10 cellular contexts compared by ENCODE assay signal in genomic region chr11:108302121-108302785, GRCh38.
DNase-seq lines count a peak whose midpoint lies in the region; ATAC-seq and TF ChIP-seq lines count a peak whose summit lies in the region.
"Had no signal": no experiment of that assay in that cellular context is flagged by ENCODE, and none has a peak within 500 bp of the region (broad histone marks: within the 10 kb centered on the region; RNA-seq: fewer than 3 reads in every experiment).

No MANE protein-coding gene starts in this region.

- no peak for DNase-seq in activated naive CD4-positive, alpha-beta T cell treated with anti-CD3 and anti-CD28 coated beads, Interleukin-2, amount 50 U/mL, for 16 hours
- DNase-seq in amniotic stem cell (lab: John Stamatoyannopoulos, UW) (peak; percentile 39), anterior cingulate cortex (lab: John Stamatoyannopoulos, UW) (no peak), WTC11 (ENCODE audit: low spot score) (no peak)
- DNase-seq in stimulated activated CD4-positive, alpha-beta T cell treated with anti-CD3 and anti-CD28 coated beads, Interleukin-15, amount 100 ng/mL, for 24 hours = no peak
- DNase-seq in activated T-helper 2 cell treated with anti-CD3 and anti-CD28 coated beads, Interferon-gamma antibody, Interleukin-2, Interleukin-4, amounts not matched to agents 10 μg/mL and 5 μg/mL and 100 μg/mL, durations not matched to agents 14 hours and 24 hours and 36 hours (ENCODE audit: low spot score) = no peak
- DNase-seq: central memory CD4-positive, alpha-beta T cell; NCI-H187 had no signal

- H3K27me3 Mint-ChIP-seq in activated naive CD4-positive, alpha-beta T cell treated with anti-CD3 and anti-CD28 coated beads, Interleukin-2, amount 50 U/mL, for 24 hours = no peaks in the 10 kb centered on the region
- H3K27me3 Mint-ChIP-seq in WTC11 (ENCODE audit: low read depth) = no peaks in the 10 kb centered on the region
- no peaks in the 10 kb centered on the region for H3K27me3 Mint-ChIP-seq in activated T-helper 2 cell treated with anti-CD3 and anti-CD28 coated beads, Interferon-gamma antibody, Interleukin-2, Interleukin-4, amounts not matched to agents 10 μg/mL and 5 μg/mL and 100 μg/mL, durations not matched to agents 14 hours and 24 hours and 36 hours (ENCODE audit: low read depth)

- H3K4me3 Mint-ChIP-seq in activated naive CD4-positive, alpha-beta T cell treated with anti-CD3 and anti-CD28 coated beads, Interleukin-2, amount 50 U/mL, for 24 hours = peak overlapping the region; percentile 15
- H3K4me3 Mint-ChIP-seq in WTC11 = no peak overlapping the region
- no peak overlapping the region for H3K4me3 Mint-ChIP-seq in activated T-helper 2 cell treated with anti-CD3 and anti-CD28 coated beads, Interferon-gamma antibody, Interleukin-2, Interleukin-4, amounts not matched to agents 10 μg/mL and 5 μg/mL and 100 μg/mL, durations not matched to agents 14 hours and 24 hours and 36 hours (ENCODE audit: low read depth)

- no peak for TF ChIP-seq CTCF in WTC11 (IDR thresholded peaks at IDR 0.05)

- intact Hi-C loops in activated T-helper 2 cell treated with anti-CD3 and anti-CD28 coated beads, Interferon-gamma antibody, Interleukin-2, Interleukin-4, amounts not matched to agents 10 μg/mL and 5 μg/mL and 100 μg/mL, durations not matched to agents 14 hours and 24 hours and 36 hours (cut with micrococcal nuclease) = loop anchor here (1.0 to 2.0 kb wide), 2 partner anchors 65 to 77 kb away; no protein-coding TSS in a partner anchor

- ATAC-seq in HG03060 (IDR thresholded peaks at IDR 0.05; ENCODE audit: low read depth, unreplicated experiment) = peak; percentile 65
- ATAC-seq in WTC11 = no peak

- no peaks in the 10 kb centered on the region for H3K9me3 Mint-ChIP-seq in activated naive CD4-positive, alpha-beta T cell treated with anti-CD3 and anti-CD28 coated beads, Interleukin-2, amount 50 U/mL, for 24 hours
- H3K9me3 Mint-ChIP-seq in WTC11 = no peaks in the 10 kb centered on the region
- H3K9me3 Mint-ChIP-seq in activated T-helper 2 cell treated with anti-CD3 and anti-CD28 coated beads, Interferon-gamma antibody, Interleukin-2, Interleukin-4, amounts not matched to agents 10 μg/mL and 5 μg/mL and 100 μg/mL, durations not matched to agents 14 hours and 24 hours and 36 hours = no peaks in the 10 kb centered on the region

- CTCF ChIA-PET in WTC11 (lab: Charles Lee) = no interaction called here

- H3K27ac Mint-ChIP-seq in activated naive CD4-positive, alpha-beta T cell treated with anti-CD3 and anti-CD28 coated beads, Interleukin-2, amount 50 U/mL, for 24 hours = peak overlapping the region; percentile 49
- no peak overlapping the region for H3K27ac Mint-ChIP-seq in WTC11
- no peak overlapping the region for H3K27ac Mint-ChIP-seq in activated T-helper 2 cell treated with anti-CD3 and anti-CD28 coated beads, Interferon-gamma antibody, Interleukin-2, Interleukin-4, amounts not matched to agents 10 μg/mL and 5 μg/mL and 100 μg/mL, durations not matched to agents 14 hours and 24 hours and 36 hours

- H3K4me1 Mint-ChIP-seq in activated naive CD4-positive, alpha-beta T cell treated with anti-CD3 and anti-CD28 coated beads, Interleukin-2, amount 50 U/mL, for 24 hours = peaks cover 51% of the 10 kb centered on the region
- no peaks in the 10 kb centered on the region for H3K4me1 Mint-ChIP-seq in WTC11
- peaks cover 9% of the 10 kb centered on the region for H3K4me1 Mint-ChIP-seq in activated T-helper 2 cell treated with anti-CD3 and anti-CD28 coated beads, Interferon-gamma antibody, Interleukin-2, Interleukin-4, amounts not matched to agents 10 μg/mL and 5 μg/mL and 100 μg/mL, durations not matched to agents 14 hours and 24 hours and 36 hours (ENCODE audit: low read depth)

- POLR2A ChIA-PET in WTC11 (lab: Charles Lee) = interaction anchor here (0.6 kb wide), 1 partner anchor 12 kb away, joined by 4 read pairs; no protein-coding TSS in a partner anchor

- H3K36me3 Mint-ChIP-seq in activated naive CD4-positive, alpha-beta T cell treated with anti-CD3 and anti-CD28 coated beads, Interleukin-2, amount 50 U/mL, for 24 hours = peaks cover 22% of the 10 kb centered on the region
- peaks cover 48% of the 10 kb centered on the region for H3K36me3 Mint-ChIP-seq in WTC11
- H3K36me3 Mint-ChIP-seq in activated T-helper 2 cell treated with anti-CD3 and anti-CD28 coated beads, Interferon-gamma antibody, Interleukin-2, Interleukin-4, amounts not matched to agents 10 μg/mL and 5 μg/mL and 100 μg/mL, durations not matched to agents 14 hours and 24 hours and 36 hours (ENCODE audit: low read depth) = peaks cover 71% of the 10 kb centered on the region

TF ChIP-seq in WTC11, 78 proteins besides CTCF, POLR2A, EP300 and RAD21:
- no peak for TF ChIP-seq MYBL2 (CRISPR knock-in tag; IDR thresholded peaks at IDR 0.05)
- TF ChIP-seq TEAD4 (CRISPR knock-in tag; IDR thresholded peaks at IDR 0.05) = no peak
- TF ChIP-seq, protein P1, sequence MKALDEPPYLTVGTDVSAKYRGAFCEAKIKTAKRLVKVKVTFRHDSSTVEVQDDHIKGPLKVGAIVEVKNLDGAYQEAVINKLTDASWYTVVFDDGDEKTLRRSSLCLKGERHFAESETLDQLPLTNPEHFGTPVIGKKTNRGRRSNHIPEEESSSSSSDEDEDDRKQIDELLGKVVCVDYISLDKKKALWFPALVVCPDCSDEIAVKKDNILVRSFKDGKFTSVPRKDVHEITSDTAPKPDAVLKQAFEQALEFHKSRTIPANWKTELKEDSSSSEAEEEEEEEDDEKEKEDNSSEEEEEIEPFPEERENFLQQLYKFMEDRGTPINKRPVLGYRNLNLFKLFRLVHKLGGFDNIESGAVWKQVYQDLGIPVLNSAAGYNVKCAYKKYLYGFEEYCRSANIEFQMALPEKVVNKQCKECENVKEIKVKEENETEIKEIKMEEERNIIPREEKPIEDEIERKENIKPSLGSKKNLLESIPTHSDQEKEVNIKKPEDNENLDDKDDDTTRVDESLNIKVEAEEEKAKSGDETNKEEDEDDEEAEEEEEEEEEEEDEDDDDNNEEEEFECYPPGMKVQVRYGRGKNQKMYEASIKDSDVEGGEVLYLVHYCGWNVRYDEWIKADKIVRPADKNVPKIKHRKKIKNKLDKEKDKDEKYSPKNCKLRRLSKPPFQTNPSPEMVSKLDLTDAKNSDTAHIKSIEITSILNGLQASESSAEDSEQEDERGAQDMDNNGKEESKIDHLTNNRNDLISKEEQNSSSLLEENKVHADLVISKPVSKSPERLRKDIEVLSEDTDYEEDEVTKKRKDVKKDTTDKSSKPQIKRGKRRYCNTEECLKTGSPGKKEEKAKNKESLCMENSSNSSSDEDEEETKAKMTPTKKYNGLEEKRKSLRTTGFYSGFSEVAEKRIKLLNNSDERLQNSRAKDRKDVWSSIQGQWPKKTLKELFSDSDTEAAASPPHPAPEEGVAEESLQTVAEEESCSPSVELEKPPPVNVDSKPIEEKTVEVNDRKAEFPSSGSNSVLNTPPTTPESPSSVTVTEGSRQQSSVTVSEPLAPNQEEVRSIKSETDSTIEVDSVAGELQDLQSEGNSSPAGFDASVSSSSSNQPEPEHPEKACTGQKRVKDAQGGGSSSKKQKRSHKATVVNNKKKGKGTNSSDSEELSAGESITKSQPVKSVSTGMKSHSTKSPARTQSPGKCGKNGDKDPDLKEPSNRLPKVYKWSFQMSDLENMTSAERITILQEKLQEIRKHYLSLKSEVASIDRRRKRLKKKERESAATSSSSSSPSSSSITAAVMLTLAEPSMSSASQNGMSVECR (CRISPR knock-in tag; IDR thresholded peaks at IDR 0.05; ENCODE audit: borderline replicate concordance) = no peak
- TF ChIP-seq TEAD1 (CRISPR knock-in tag; IDR thresholded peaks at IDR 0.05) = no peak
- no peak for TF ChIP-seq ZNF425 (CRISPR knock-in tag; conservative IDR thresholded peaks at IDR 0.05)
- no peak for TF ChIP-seq FOXJ3 (CRISPR knock-in tag; IDR thresholded peaks at IDR 0.05; ENCODE audit: borderline replicate concordance)
- TF ChIP-seq CBFB (CRISPR knock-in tag; IDR thresholded peaks at IDR 0.05; ENCODE audit: low read depth) = no peak
- no peak for TF ChIP-seq ZNF416 (CRISPR knock-in tag; IDR thresholded peaks at IDR 0.05)
- no peak for TF ChIP-seq KAT7 (CRISPR knock-in tag; IDR thresholded peaks at IDR 0.05; ENCODE audit: borderline replicate concordance)
- no peak for TF ChIP-seq EMX1 (CRISPR knock-in tag; IDR thresholded peaks at IDR 0.05)
- no peak for TF ChIP-seq IRF2 (CRISPR knock-in tag; IDR thresholded peaks at IDR 0.05; ENCODE audit: borderline replicate concordance, low read depth)
- TF ChIP-seq, protein P2, sequence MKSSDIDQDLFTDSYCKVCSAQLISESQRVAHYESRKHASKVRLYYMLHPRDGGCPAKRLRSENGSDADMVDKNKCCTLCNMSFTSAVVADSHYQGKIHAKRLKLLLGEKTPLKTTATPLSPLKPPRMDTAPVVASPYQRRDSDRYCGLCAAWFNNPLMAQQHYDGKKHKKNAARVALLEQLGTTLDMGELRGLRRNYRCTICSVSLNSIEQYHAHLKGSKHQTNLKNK (CRISPR knock-in tag; IDR thresholded peaks at IDR 0.05) = no peak
- TF ChIP-seq ESRRA (CRISPR knock-in tag; IDR thresholded peaks at IDR 0.05; ENCODE audit: borderline replicate concordance) = no peak
